In genomic region chr10:132293416-132294195, GRCh38 we compare ENCODE assay signal across 10 cellular contexts. TPM values are rescaled to one million over a fixed set of nuclear protein-coding genes. Genes with fewer than 3 reads are reported as not detected.
A peak's percentile ranks its signal among the peaks of the same experiment; 100 is the strongest.
DNase-seq lines count a peak whose midpoint lies in the region; ATAC-seq and TF ChIP-seq lines count a peak whose summit lies in the region.
"Had no signal": no experiment of that assay in that cellular context is flagged by ENCODE, and none has a peak within 500 bp of the region (broad histone marks: within the 10 kb centered on the region; RNA-seq: fewer than 3 reads in every experiment).

No MANE protein-coding gene starts in this region.

- H3K4me3 ChIP-seq in neural progenitor cell: no peak overlapping the region

- no peaks in the 10 kb centered on the region for H3K36me3 ChIP-seq in neural progenitor cell

- H2AFZ ChIP-seq in neural progenitor cell (replicated peaks): no peak overlapping the region

- H3K9me3 ChIP-seq in neural progenitor cell (ENCODE audit: low read depth): no peaks in the 10 kb centered on the region

- no peak overlapping the region for H3K9ac ChIP-seq in neural progenitor cell

- peaks cover 66% of the 10 kb centered on the region for H4K20me1 ChIP-seq in neural progenitor cell (ENCODE audit: low read depth)

- peaks cover 8% of the 10 kb centered on the region for H3K9me3 Mint-ChIP-seq in neural progenitor cell
- H3K9me3 Mint-ChIP-seq: activated naive CD8-positive, alpha-beta T cell treated with anti-CD3 and anti-CD28 coated beads, Interleukin-2, amount 50 U/mL, for 24 hours had no signal

- no peaks in the 10 kb centered on the region for H3K27me3 ChIP-seq in neural progenitor cell

- H3K36me3 Mint-ChIP-seq in neural progenitor cell: no peaks in the 10 kb centered on the region

- peaks cover 3% of the 10 kb centered on the region for H3K27me3 Mint-ChIP-seq in neural progenitor cell (ENCODE audit: insufficient read depth, low read depth)
- H3K27me3 Mint-ChIP-seq: activated naive CD8-positive, alpha-beta T cell treated with anti-CD3 and anti-CD28 coated beads, Interleukin-2, amount 50 U/mL, for 24 hours had no signal

- ATAC-seq in Right ventricle myocardium superior (ENCODE audit: poor library complexity) (peak; percentile 66), HG03039 (IDR thresholded peaks at IDR 0.05; ENCODE audit: unreplicated experiment) (no peak), HG03571 (IDR thresholded peaks at IDR 0.05; ENCODE audit: unreplicated experiment) (no peak), HG02763 (IDR thresholded peaks at IDR 0.05; ENCODE audit: unreplicated experiment) (no peak)
- ATAC-seq: activated naive CD8-positive, alpha-beta T cell treated with anti-CD3 and anti-CD28 coated beads, Interleukin-2, amount 50 U/mL, for 24 hours had no signal

- no peaks in the 10 kb centered on the region for H3K79me2 ChIP-seq in neural progenitor cell (ENCODE audit: low read depth)

- H3K4me1 Mint-ChIP-seq in neural progenitor cell: peaks cover 38% of the 10 kb centered on the region

- no peak overlapping the region for H3K27ac ChIP-seq in neural progenitor cell
- H3K27ac ChIP-seq: RWPE1 had no signal

- no peak for TF ChIP-seq CTCF in neural progenitor cell (IDR thresholded peaks at IDR 0.05)

- H3K27ac Mint-ChIP-seq in neural progenitor cell: peak overlapping the region; percentile 21
- H3K27ac Mint-ChIP-seq: activated naive CD8-positive, alpha-beta T cell treated with anti-CD3 and anti-CD28 coated beads, Interleukin-2, amount 50 U/mL, for 24 hours had no signal

- H3F3A ChIP-seq in neural progenitor cell (ENCODE audit: low read depth): no peaks in the 10 kb centered on the region

- peak overlapping the region; percentile 5 for H3K4me2 ChIP-seq in neural progenitor cell

- H3K4me1 ChIP-seq in neural progenitor cell: peaks cover 17% of the 10 kb centered on the region

- peak; percentile 55 for DNase-seq in DMS53 (lab: John Stamatoyannopoulos, UW)
- peak; percentile 18 for DNase-seq in SHP77 treated with DMSO at 0.1 percent for 48 hours (lab: John Stamatoyannopoulos, UW)
- DNase-seq in Right ventricle myocardium superior: no peak
- peak; percentile 54 for DNase-seq in neural progenitor cell (ENCODE audit: low spot score)
- no peak for DNase-seq in NCI-H2107 treated with DMSO at 0.1 percent for 48 hours (lab: John Stamatoyannopoulos, UW; ENCODE audit: unreplicated experiment)
- DNase-seq: activated naive CD8-positive, alpha-beta T cell treated with anti-CD3 and anti-CD28 coated beads, Interleukin-2, amount 50 U/mL, for 24 hours had no signal

- intact Hi-C loops in Right ventricle myocardium superior (cut with DNase I): no loop called here

- H3K4me3 Mint-ChIP-seq in neural progenitor cell: no peak overlapping the region
- H3K4me3 Mint-ChIP-seq: activated naive CD8-positive, alpha-beta T cell treated with anti-CD3 and anti-CD28 coated beads, Interleukin-2, amount 50 U/mL, for 24 hours had no signal

RNA-seq across cellular contexts. Expression of gene STK32C, which starts 14.1 kb away (rescaled TPM):
- total RNA-seq in Right ventricle myocardium superior (5.9 TPM), neural progenitor cell (ENCODE audit: low replicate concordance) (2.5 and 13.5 TPM in 2 replicates)

RNA-seq across cellular contexts. Expression of gene LRRC27, which starts 38.4 kb away (rescaled TPM):
- total RNA-seq in Right ventricle myocardium superior: 3.9 TPM
- total RNA-seq in neural progenitor cell (ENCODE audit: low replicate concordance): 8.0 and 16.9 TPM in 2 replicates

Comparison
In these comparisons a context has a peak if more than half of its experiments do, and no peak if none do; other contexts are left out.
1. DNase-seq: peak in DMS53 (single experiment), SHP77 treated with DMSO at 0.1 percent for 48 hours (single experiment) and neural progenitor cell (single experiment); none in Right ventricle myocardium superior (single experiment) and NCI-H2107 treated with DMSO at 0.1 percent for 48 hours (single experiment).